In the genomic region with DNA sequence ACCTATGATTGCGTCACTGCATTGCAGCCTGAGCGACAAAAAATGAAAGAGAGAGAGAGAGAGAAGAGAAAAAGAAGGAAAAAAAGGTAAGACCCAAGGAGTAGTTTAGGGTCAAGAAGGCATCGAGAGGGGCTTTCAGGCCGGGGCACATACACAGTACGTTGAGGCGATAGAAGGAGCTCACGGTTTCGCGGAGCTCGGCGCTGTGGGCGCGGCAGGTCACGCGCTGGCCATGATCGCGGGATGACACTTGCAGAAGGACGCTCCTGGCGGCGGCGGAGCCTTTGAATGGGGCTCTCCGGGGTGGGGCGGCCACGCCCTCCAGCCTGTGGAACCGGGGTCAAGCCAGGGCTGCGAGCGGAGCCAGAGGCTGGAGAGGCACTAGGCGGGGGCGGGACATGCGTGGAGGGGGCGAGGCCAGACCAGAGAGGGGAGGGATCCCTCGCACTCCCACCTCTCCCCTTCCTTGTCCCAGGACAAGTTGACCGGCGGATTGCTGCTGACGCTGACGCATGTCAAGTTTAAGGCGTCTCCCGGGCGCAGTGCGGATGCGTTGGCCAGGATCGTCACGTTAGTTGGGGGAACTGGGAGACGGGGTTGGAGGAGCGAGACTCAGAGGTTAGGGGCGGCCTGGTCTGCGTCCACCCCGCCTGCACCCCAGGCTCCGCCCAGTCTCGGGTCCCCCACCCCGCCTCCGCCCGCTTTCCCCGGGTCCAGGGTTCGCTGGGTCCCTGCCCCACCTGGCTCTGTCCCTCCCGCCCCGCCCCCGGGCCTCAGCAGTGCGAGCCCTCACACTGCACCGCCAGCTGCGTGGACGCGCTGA, we compare ENCODE assay signal across 6 cellular contexts. TPM values are rescaled to one million over a fixed set of nuclear protein-coding genes. Genes with fewer than 3 reads are reported as not detected.
A peak's percentile ranks its signal among the peaks of the same experiment; 100 is the strongest.
DNase-seq lines count a peak whose midpoint lies in the region; FAIRE-seq and TF ChIP-seq lines count a peak whose summit lies in the region.

No MANE protein-coding gene starts in this region.

- peak; percentile 5 for FAIRE-seq in urothelium cell line (lab: Jason Lieb, UNC)
- FAIRE-seq in H54 (lab: Jason Lieb, UNC): no peak

- peaks cover 19% of the 10 kb centered on the region for H3K4me1 ChIP-seq in left ventricle myocardium inferior
- no peaks in the 10 kb centered on the region for H3K4me1 ChIP-seq in SJCRH30

- H3K27me3 ChIP-seq in left ventricle myocardium inferior (ENCODE audit: low read depth) (peaks cover 97% of the 10 kb centered on the region), SJCRH30 (peaks cover 20% of the 10 kb centered on the region)

- no peak overlapping the region for H3K27ac Mint-ChIP-seq in activated naive CD4-positive, alpha-beta T cell treated with anti-CD3 and anti-CD28 coated beads, Interleukin-2, amount 50 U/mL, for 24 hours

- H3K27me3 Mint-ChIP-seq in activated naive CD4-positive, alpha-beta T cell treated with anti-CD3 and anti-CD28 coated beads, Interleukin-2, amount 50 U/mL, for 24 hours: peaks cover 41% of the 10 kb centered on the region

- TF ChIP-seq CTCF in left ventricle myocardium inferior (IDR thresholded peaks at IDR 0.05; ENCODE audit: borderline replicate concordance): no peak

- no peak for TF ChIP-seq POLR2A in H54 (IDR thresholded peaks at IDR 0.05; ENCODE audit: low read depth, low read length)

- no peak overlapping the region for H3K27ac ChIP-seq in left ventricle myocardium inferior (replicated peaks)
- no peak overlapping the region for H3K27ac ChIP-seq in SJCRH30

- peak overlapping the region; percentile 77 for H3K4me3 Mint-ChIP-seq in activated naive CD4-positive, alpha-beta T cell treated with anti-CD3 and anti-CD28 coated beads, Interleukin-2, amount 50 U/mL, for 24 hours

- H3K36me3 ChIP-seq in left ventricle myocardium inferior (no peaks in the 10 kb centered on the region), SJCRH30 (no peaks in the 10 kb centered on the region)

- H3K4me1 Mint-ChIP-seq in activated naive CD4-positive, alpha-beta T cell treated with anti-CD3 and anti-CD28 coated beads, Interleukin-2, amount 50 U/mL, for 24 hours: peaks cover 20% of the 10 kb centered on the region

- peaks cover 2% of the 10 kb centered on the region for H3K36me3 Mint-ChIP-seq in activated naive CD4-positive, alpha-beta T cell treated with anti-CD3 and anti-CD28 coated beads, Interleukin-2, amount 50 U/mL, for 24 hours

- intact Hi-C loops in left ventricle myocardium inferior (cut with micrococcal nuclease): no loop called here

- no peaks in the 10 kb centered on the region for H3K9me3 ChIP-seq in left ventricle myocardium inferior (replicated peaks)
- no peaks in the 10 kb centered on the region for H3K9me3 ChIP-seq in SJCRH30 (replicated peaks)

- no peaks in the 10 kb centered on the region for H3K9me3 Mint-ChIP-seq in activated naive CD4-positive, alpha-beta T cell treated with anti-CD3 and anti-CD28 coated beads, Interleukin-2, amount 50 U/mL, for 24 hours

- H3K4me3 ChIP-seq in left ventricle myocardium inferior (peak overlapping the region; percentile 49), SJCRH30 (no peak overlapping the region)

- DNase-seq in activated naive CD4-positive, alpha-beta T cell treated with anti-CD3 and anti-CD28 coated beads, Interleukin-2, amount 50 U/mL, for 16 hours: no peak
- DNase-seq in left ventricle myocardium inferior (no peak), urothelium cell line (ENCODE audit: low spot score) (peak; percentile 58), H54 (ENCODE audit: insufficient read length, low spot score) (no peak), SJCRH30 (no peak)

RNA-seq across cellular contexts. Expression of a gene that starts 6.9 kb away (rescaled TPM):
- not detected for total RNA-seq in left ventricle myocardium inferior
- not detected in 2 replicates for total RNA-seq in SJCRH30 (2014; rRNA removed; shearing (Covaris generic))

RNA-seq across cellular contexts. Expression of a gene that starts 11.3 kb away (rescaled TPM):
- not detected for total RNA-seq in left ventricle myocardium inferior
- total RNA-seq in SJCRH30 (2014; rRNA removed; shearing (Covaris generic)): not detected in 2 replicates

RNA-seq across cellular contexts. Expression of a gene that starts 22.9 kb away (rescaled TPM):
- 23.9 TPM for total RNA-seq in left ventricle myocardium inferior
- total RNA-seq in SJCRH30 (2014; rRNA removed; shearing (Covaris generic)): 32.1 and 32.7 TPM in 2 replicates

RNA-seq across cellular contexts. Expression of a gene that starts 32.8 kb away (rescaled TPM):
- not detected for total RNA-seq in left ventricle myocardium inferior
- not detected in 2 replicates for total RNA-seq in SJCRH30 (2014; rRNA removed; shearing (Covaris generic))

RNA-seq across cellular contexts. Expression of a gene that starts 54.9 kb away (rescaled TPM):
- 2.3 TPM for total RNA-seq in left ventricle myocardium inferior
- total RNA-seq in SJCRH30 (2014; rRNA removed; shearing (Covaris generic)): 6.2 and 7.3 TPM in 2 replicates
